ENCODE assay signal across 25 cellular contexts in genomic region chr11:115886111-115886733, GRCh38.
DNase-seq lines count a peak whose midpoint lies in the region; TF ChIP-seq lines count a peak whose summit lies in the region.
"Had no signal": no experiment of that assay in that cellular context is flagged by ENCODE, and none has a peak within 500 bp of the region (broad histone marks: within the 10 kb centered on the region; RNA-seq: fewer than 3 reads in every experiment).

No MANE protein-coding gene starts in this region.

- H3K27ac ChIP-seq in VCaP (peak overlapping the region; percentile 7; the same call in 1 of the 2 replicates), SJCRH30 (no peak overlapping the region)
- H3K27ac ChIP-seq: A549, prostate gland, vagina had no signal

- no peak overlapping the region for H3K4me3 Mint-ChIP-seq in nephron progenitor cell
- H3K4me3 Mint-ChIP-seq: activated CD4-positive, alpha-beta memory T cell treated with anti-CD3 and anti-CD28 coated beads, Interleukin-2, amount 10 ng/mL, durations not matched to agents 7 days and 5 days; central memory CD8-positive, alpha-beta T cell; dendritic cell treated with granulocyte-macrophage colony-stimulating factor and Interleukin-4, amounts not matched to agents 40 ng/mL and 50 ng/mL, for 4 days; mesothelial cell of epicardium; stimulated activated naive CD8-positive, alpha-beta T cell treated with anti-CD3 and anti-CD28 coated beads, Interleukin-15, amount 100 ng/mL, for 72 hours had no signal

- H3K27ac Mint-ChIP-seq in nephron progenitor cell: peak overlapping the region; percentile 68
- H3K27ac Mint-ChIP-seq: activated CD4-positive, alpha-beta memory T cell treated with anti-CD3 and anti-CD28 coated beads, Interleukin-2, amount 10 ng/mL, durations not matched to agents 7 days and 5 days; stimulated activated naive CD8-positive, alpha-beta T cell treated with anti-CD3 and anti-CD28 coated beads, Interleukin-15, amount 100 ng/mL, for 72 hours had no signal

- no peak overlapping the region for H3K4me3 ChIP-seq in SJCRH30
- H3K4me3 ChIP-seq: A549, prostate gland, thoracic aorta, vagina had no signal

- no peaks in the 10 kb centered on the region for H3K36me3 ChIP-seq in SJCRH30
- H3K36me3 ChIP-seq: prostate gland, thoracic aorta, vagina had no signal

- peaks cover 17% of the 10 kb centered on the region for H3K9me3 Mint-ChIP-seq in nephron progenitor cell

- H3K27me3 ChIP-seq in SJCRH30: no peaks in the 10 kb centered on the region
- H3K27me3 ChIP-seq: vagina had no signal

- TF ChIP-seq CTCF in VCaP (conservative IDR thresholded peaks at IDR 0.05) (no peak), nephron progenitor cell (IDR thresholded peaks at IDR 0.05) (no peak)

- H3K36me3 Mint-ChIP-seq in nephron progenitor cell (ENCODE audit: low read depth): peaks cover 9% of the 10 kb centered on the region

- DNase-seq in NCI-H2107 (lab: John Stamatoyannopoulos, UW): peak; percentile 3
- DNase-seq in NCI-H2107 treated with DMSO at 0.1 percent for 48 hours (lab: John Stamatoyannopoulos, UW; ENCODE audit: unreplicated experiment): no peak
- peak; percentile 70 for DNase-seq in NCI-H1092 treated with DMSO at 0.1 percent for 48 hours (lab: John Stamatoyannopoulos, UW)
- DNase-seq in nephron progenitor cell: no peak
- DNase-seq in DMS153 (lab: John Stamatoyannopoulos, UW): no peak
- no peak for DNase-seq in GDM1 (lab: John Stamatoyannopoulos, UW)
- no peak for DNase-seq in SJCRH30
- DNase-seq: activated CD4-positive, alpha-beta memory T cell treated with anti-CD3 and anti-CD28 coated beads, Interleukin-2, amount 10 ng/mL, durations not matched to agents 7 days and 5 days; activated CD8-positive, alpha-beta memory T cell treated with anti-CD3 and anti-CD28 coated beads, Interleukin-2, amount 50 U/mL, for 4 hours; activated naive CD4-positive, alpha-beta T cell; glutamatergic neuron; HCEC 1CT; MM.1S; NCI-H1694 treated with DMSO at 0.1 percent for 48 hours; Right ventricle myocardium superior; stimulated activated naive CD8-positive, alpha-beta T cell treated with anti-CD3 and anti-CD28 coated beads, Interleukin-15, amount 100 ng/mL, for 72 hours; T-helper 2 cell had no signal

- peaks cover 41% of the 10 kb centered on the region for H3K4me1 Mint-ChIP-seq in nephron progenitor cell
- H3K4me1 Mint-ChIP-seq: activated CD4-positive, alpha-beta memory T cell treated with anti-CD3 and anti-CD28 coated beads, Interleukin-2, amount 10 ng/mL, durations not matched to agents 7 days and 5 days; central memory CD8-positive, alpha-beta T cell; stimulated activated naive CD8-positive, alpha-beta T cell treated with anti-CD3 and anti-CD28 coated beads, Interleukin-15, amount 100 ng/mL, for 72 hours had no signal

- H3K27me3 Mint-ChIP-seq in nephron progenitor cell (ENCODE audit: low read depth, poor library complexity): peaks cover 11% of the 10 kb centered on the region
- H3K27me3 Mint-ChIP-seq: activated CD4-positive, alpha-beta memory T cell treated with anti-CD3 and anti-CD28 coated beads, Interleukin-2, amount 10 ng/mL, durations not matched to agents 7 days and 5 days; stimulated activated naive CD8-positive, alpha-beta T cell treated with anti-CD3 and anti-CD28 coated beads, Interleukin-15, amount 100 ng/mL, for 72 hours had no signal

- no peaks in the 10 kb centered on the region for H3K4me1 ChIP-seq in SJCRH30
- H3K4me1 ChIP-seq: A549, prostate gland, vagina had no signal

- H3K9me3 ChIP-seq in SJCRH30 (replicated peaks): no peaks in the 10 kb centered on the region
- H3K9me3 ChIP-seq: A549, prostate gland, vagina had no signal

Comparison
In these comparisons a context has a peak if more than half of its experiments do, and no peak if none do; other contexts are left out.
1. DNase-seq: peak in NCI-H2107 (single experiment) and NCI-H1092 treated with DMSO at 0.1 percent for 48 hours (single experiment); none in NCI-H2107 treated with DMSO at 0.1 percent for 48 hours (single experiment), nephron progenitor cell (single experiment), DMS153 (single experiment), GDM1 (single experiment) and SJCRH30 (0 of 2).